8 cellular contexts compared by ENCODE assay signal in the genomic region with DNA sequence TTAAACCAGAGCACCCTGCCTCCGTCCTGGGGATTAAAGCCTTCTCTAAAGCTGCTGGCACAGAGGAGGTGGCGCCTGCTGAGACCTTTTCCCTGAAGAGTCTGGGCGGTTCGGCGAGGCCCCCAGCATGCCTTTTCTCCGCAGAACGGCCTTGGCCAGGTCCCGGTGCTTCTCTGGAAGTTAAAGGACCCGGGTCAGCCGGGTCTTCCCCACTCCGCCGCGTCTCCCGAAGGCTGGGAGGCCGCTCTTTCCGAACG. TPM values are rescaled to one million over a fixed set of nuclear protein-coding genes. Genes with fewer than 3 reads are reported as not detected.
DNase-seq lines count a peak whose midpoint lies in the region; ATAC-seq and TF ChIP-seq lines count a peak whose summit lies in the region.

No MANE protein-coding gene starts in this region.

- peaks cover 17% of the 10 kb centered on the region for H3K79me1 ChIP-seq in mesenchymal stem cell (replicated peaks; ENCODE audit: low read length, poor library complexity, severe bottlenecking)

- DNase-seq in SK-MEL-5 (ENCODE audit: low read depth, low spot score) = peak; percentile 26
- DNase-seq in dermis blood vessel endothelial cell = peak; percentile 49
- peak; percentile 55 for DNase-seq in mesenchymal stem cell
- no peak for DNase-seq in thoracic aorta (ENCODE audit: low spot score)
- no peak for DNase-seq in cerebellar cortex (ENCODE audit: low spot score)
- no peak for DNase-seq in DMS 273 (lab: John Stamatoyannopoulos, UW; ENCODE audit: unreplicated experiment)

- WGBS in mesenchymal stem cell = under 1% methylated on average over 17 of the region's 17 CpGs

- H3K4me3 ChIP-seq in GM08714 (ENCODE audit: low read length) = peak overlapping the region; percentile 72
- peak overlapping the region; percentile 85 to 87 for H3K4me3 ChIP-seq in mesenchymal stem cell (ENCODE audit: insufficient read depth in 1 of 2, low read depth in 1 of 2, low read length in 2 of 2)
- H3K4me3 ChIP-seq in thoracic aorta = peak overlapping the region; percentile 94

- H3K27ac ChIP-seq in mesenchymal stem cell (ENCODE audit: low read length, poor library complexity, severe bottlenecking) (peak overlapping the region; percentile 77), thoracic aorta (peak overlapping the region; percentile 91)

- H3K18ac ChIP-seq in mesenchymal stem cell (ENCODE audit: low read depth in 1 of 2, low read length in 2 of 2) = peak overlapping the region; percentile 82 to 93

- H3K4me2 ChIP-seq in mesenchymal stem cell (ENCODE audit: low read length, poor library complexity, severe bottlenecking) = peak overlapping the region; percentile 94

- H3K23ac ChIP-seq in mesenchymal stem cell (ENCODE audit: low read length in 2 of 2) = peak overlapping the region in 1 of 2 experiments; percentile 14

- peak overlapping the region; percentile 97 for H3K9ac ChIP-seq in mesenchymal stem cell (ENCODE audit: low read length)

- no peak for TF ChIP-seq CTCF in thoracic aorta (IDR thresholded peaks at IDR 0.05)

- in situ Hi-C loops in SK-MEL-5 (cut with HindIII; ENCODE audit: low pct_unique_long_range_greater_than_20kb, low sequenced_read_pairs) = no loop called here

- no peak overlapping the region for H4K8ac ChIP-seq in mesenchymal stem cell (ENCODE audit: low read length)

- H2AFZ ChIP-seq in mesenchymal stem cell (ENCODE audit: low read depth, low read length) = peak overlapping the region; percentile 84

- H3K4ac ChIP-seq in mesenchymal stem cell (ENCODE audit: low read depth in 1 of 2, low read length in 2 of 2) = peak overlapping the region in 1 of 2 experiments; percentile 91

- ATAC-seq in HG02588 (IDR thresholded peaks at IDR 0.05; ENCODE audit: unreplicated experiment) (peak; percentile 26), thoracic aorta (ENCODE audit: insufficient number of reproducible peaks, low FRiP score, low read depth) (no peak)

- H4K91ac ChIP-seq in mesenchymal stem cell (ENCODE audit: low read length) = no peak overlapping the region

- peak overlapping the region; percentile 89 for H2BK5ac ChIP-seq in mesenchymal stem cell (ENCODE audit: low read depth, low read length, poor library complexity, severe bottlenecking)

- H3K36me3 ChIP-seq in mesenchymal stem cell (ENCODE audit: control insufficient read depth in 1 of 2, insufficient read depth in 2 of 2, low read depth in 1 of 2, low read length in 2 of 2) (peaks cover 18 to 45% of the 10 kb centered on the region in 2 experiments), thoracic aorta (peaks cover 25% of the 10 kb centered on the region)

- no peaks in the 10 kb centered on the region for H3K27me3 ChIP-seq in mesenchymal stem cell (ENCODE audit: control insufficient read depth in 1 of 2, insufficient read depth in 1 of 2, low read length in 2 of 2)
- H3K27me3 ChIP-seq in thoracic aorta (replicated peaks; ENCODE audit: insufficient read depth) = no peaks in the 10 kb centered on the region

- no peak overlapping the region for H2BK12ac ChIP-seq in mesenchymal stem cell (ENCODE audit: low read length in 2 of 2)

- H3K9me3 ChIP-seq in mesenchymal stem cell (ENCODE audit: control insufficient read depth, low read length) (no peaks in the 10 kb centered on the region), thoracic aorta (no peaks in the 10 kb centered on the region)

- H3K4me1 ChIP-seq in mesenchymal stem cell (ENCODE audit: control insufficient read depth, insufficient read depth, low read depth, low read length) (peaks cover 20% of the 10 kb centered on the region), thoracic aorta (ENCODE audit: control insufficient read depth in 1 of 2, low read depth in 2 of 2) (peaks cover 20 to 35% of the 10 kb centered on the region in 2 donors)

- H2BK120ac ChIP-seq in mesenchymal stem cell (ENCODE audit: low read depth, low read length) = no peak overlapping the region

- no peak overlapping the region for H2BK15ac ChIP-seq in mesenchymal stem cell (ENCODE audit: low read depth, poor library complexity, severe bottlenecking)

- peak overlapping the region in 1 of 2 experiments; percentile 95 for H3K14ac ChIP-seq in mesenchymal stem cell (ENCODE audit: low read length in 2 of 2)

- no peak overlapping the region for H2AK5ac ChIP-seq in mesenchymal stem cell (ENCODE audit: low read length, severe bottlenecking)

RNA-seq across cellular contexts. Expression of a gene that starts 0.5 kb away (rescaled TPM):
- 38.4 and 41.2 TPM in 2 replicates for total RNA-seq in SK-MEL-5 (2014; rRNA removed; shearing (Covaris generic))
- polyA plus RNA-seq in SK-MEL-5 (2015; cell fraction: cytosol; rRNA removed) = 29.4 and 44.2 TPM in 2 replicates
- polyA plus RNA-seq in SK-MEL-5 (2015; cell fraction: nucleus; rRNA removed) = 143 and 182 TPM in 2 replicates
- total RNA-seq in dermis blood vessel endothelial cell (41.0 and 57.0 TPM in 2 replicates), thoracic aorta (10 to 100 TPM; 61.1 to 85.6 TPM)
- polyA plus RNA-seq in mesenchymal stem cell (2013, experiment 1 of 2) = 41.8 TPM
- 44.0 TPM for polyA plus RNA-seq in mesenchymal stem cell (2013, experiment 2 of 2)

RNA-seq across cellular contexts. Expression of a gene that starts 16.3 kb away (rescaled TPM):
- 70.2 and 93.5 TPM in 2 replicates for total RNA-seq in SK-MEL-5 (2014; rRNA removed; shearing (Covaris generic))
- 40.0 and 62.0 TPM in 2 replicates for polyA plus RNA-seq in SK-MEL-5 (2015; cell fraction: cytosol; rRNA removed)
- polyA plus RNA-seq in SK-MEL-5 (2015; cell fraction: nucleus; rRNA removed) = 60.3 and 84.5 TPM in 2 replicates
- 47.0 and 89.3 TPM in 2 replicates for total RNA-seq in dermis blood vessel endothelial cell
- 25.4 TPM for polyA plus RNA-seq in mesenchymal stem cell (2013, experiment 1 of 2)
- polyA plus RNA-seq in mesenchymal stem cell (2013, experiment 2 of 2) = 25.0 TPM
- total RNA-seq in thoracic aorta = 10 to 100 TPM; 45.6 to 65.5 TPM

RNA-seq across cellular contexts. Expression of a gene that starts 31.8 kb away (rescaled TPM):
- total RNA-seq in SK-MEL-5 (2014; rRNA removed; shearing (Covaris generic)) = 124 and 133 TPM in 2 replicates
- 314 and 318 TPM in 2 replicates for polyA plus RNA-seq in SK-MEL-5 (2015; cell fraction: cytosol; rRNA removed)
- 50.5 and 110 TPM in 2 replicates for polyA plus RNA-seq in SK-MEL-5 (2015; cell fraction: nucleus; rRNA removed)
- total RNA-seq in dermis blood vessel endothelial cell (47.5 and 79.2 TPM in 2 replicates), thoracic aorta (10 to 100 TPM; 45.2 to 66.3 TPM)
- 303 TPM for polyA plus RNA-seq in mesenchymal stem cell (2013, experiment 1 of 2)
- 324 TPM for polyA plus RNA-seq in mesenchymal stem cell (2013, experiment 2 of 2)

RNA-seq across cellular contexts. Expression of a gene that starts 33.0 kb away (rescaled TPM):
- total RNA-seq in SK-MEL-5 (2014; rRNA removed; shearing (Covaris generic)) = 14.2 and 24.4 TPM in 2 replicates
- polyA plus RNA-seq in SK-MEL-5 (2015; cell fraction: cytosol; rRNA removed) = 66.9 and 77.4 TPM in 2 replicates
- polyA plus RNA-seq in SK-MEL-5 (2015; cell fraction: nucleus; rRNA removed) = 35.4 and 37.2 TPM in 2 replicates
- 32.5 and 46.0 TPM in 2 replicates for total RNA-seq in dermis blood vessel endothelial cell
- 81.8 TPM for polyA plus RNA-seq in mesenchymal stem cell (2013, experiment 1 of 2)
- polyA plus RNA-seq in mesenchymal stem cell (2013, experiment 2 of 2) = 78.8 TPM
- total RNA-seq in thoracic aorta = 10 to 100 TPM; 62.1 to 84.5 TPM

RNA-seq across cellular contexts. Expression of a gene that starts 50.5 kb away (rescaled TPM):
- 1.4 and 1.9 TPM in 2 replicates for total RNA-seq in SK-MEL-5 (2014; rRNA removed; shearing (Covaris generic))
- polyA plus RNA-seq in SK-MEL-5 (2015; cell fraction: cytosol; rRNA removed) = 0.94 and 1.3 TPM in 2 replicates
- 0.07 TPM in 1 of 2 replicates, not detected in the other for polyA plus RNA-seq in SK-MEL-5 (2015; cell fraction: nucleus; rRNA removed)
- total RNA-seq in dermis blood vessel endothelial cell (25.8 and 31.1 TPM in 2 replicates), thoracic aorta (10 to 100 TPM; 11.7 to 11.8 TPM)
- polyA plus RNA-seq in mesenchymal stem cell (2013, experiment 1 of 2) = 13.5 TPM
- polyA plus RNA-seq in mesenchymal stem cell (2013, experiment 2 of 2) = 13.8 TPM

Comparison
In these comparisons a context has a peak if more than half of its experiments do, and no peak if none do; other contexts are left out.
1. DNase-seq: peak in SK-MEL-5 (single experiment), dermis blood vessel endothelial cell (single experiment) and mesenchymal stem cell (single experiment); none in thoracic aorta (single experiment), cerebellar cortex (single experiment) and DMS 273 (single experiment).
2. Peak in every context shown above with its lines, with median percentiles within 50 percentile points of each other: H3K4me3 ChIP-seq.